ENCODE assay signal across 1 cellular context in genomic region chr17:13727441-13728171, GRCh38.
TF ChIP-seq lines count a peak whose summit lies in the region.

No MANE protein-coding gene starts in this region.

TF ChIP-seq in WTC11, 78 proteins besides CTCF, POLR2A, EP300 and RAD21 (continued from another document):
- no peak for TF ChIP-seq USF1 (CRISPR knock-in tag; IDR thresholded peaks at IDR 0.05)
- TF ChIP-seq GRHL2 (CRISPR knock-in tag; IDR thresholded peaks at IDR 0.05; ENCODE audit: insufficient replicate concordance, severe bottlenecking): no peak
- no peak for TF ChIP-seq E2F1 (CRISPR knock-in tag; IDR thresholded peaks at IDR 0.05)
- TF ChIP-seq NFE2L1 (CRISPR knock-in tag; IDR thresholded peaks at IDR 0.05): no peak
